8 cellular contexts compared by ENCODE assay signal in the genomic region with DNA sequence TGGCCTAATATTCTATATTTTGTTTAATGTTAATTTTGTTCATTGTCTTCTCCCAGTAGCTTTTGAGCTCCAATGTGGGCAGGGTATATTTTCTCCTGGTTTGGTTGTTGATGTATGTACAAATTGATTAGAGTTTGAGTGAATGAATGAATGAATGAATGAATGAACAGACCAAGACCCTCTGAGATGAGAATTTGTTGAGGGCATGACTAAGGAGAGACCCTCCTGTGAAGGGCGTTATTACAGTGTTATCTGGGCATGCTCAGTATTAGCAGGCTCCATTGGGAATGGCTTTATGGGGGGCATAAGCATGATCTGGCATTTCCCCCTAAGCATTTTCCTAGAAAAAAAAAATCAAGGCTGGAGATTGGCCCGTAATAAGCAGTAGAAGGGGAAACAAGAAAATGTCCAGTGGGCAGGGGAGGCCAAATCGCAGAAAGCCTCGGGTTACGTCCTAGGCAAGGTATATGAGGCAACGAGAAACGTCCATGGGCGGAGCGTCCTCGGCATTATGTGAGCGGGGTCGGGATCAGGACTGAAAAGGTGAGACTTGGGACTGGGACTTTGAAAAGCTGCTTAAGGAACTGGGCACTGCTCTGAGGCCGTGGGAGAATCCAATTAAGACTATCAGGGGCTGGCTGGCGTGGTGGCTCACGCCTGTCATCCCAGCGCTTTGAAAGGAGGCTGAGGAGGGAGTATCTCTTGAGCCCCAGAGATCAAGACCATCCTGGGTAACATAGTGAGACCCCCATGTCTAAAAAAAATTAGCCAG. TPM values are rescaled to one million over a fixed set of nuclear protein-coding genes. Genes with fewer than 3 reads are reported as not detected.
DNase-seq lines count a peak whose midpoint lies in the region; ATAC-seq and TF ChIP-seq lines count a peak whose summit lies in the region.

No MANE protein-coding gene starts in this region.

- peak overlapping the region; percentile 81 for H3K4me3 ChIP-seq in A673 (ENCODE audit: low read depth, low read length, poor library complexity, severe bottlenecking)
- H3K4me3 ChIP-seq in HUES6 (ENCODE audit: low read depth, low read length): peak overlapping the region; percentile 54
- peak overlapping the region; percentile 60 for H3K4me3 ChIP-seq in mesodermal cell (ENCODE audit: extremely low read depth, insufficient read depth, low read length, poor library complexity, severe bottlenecking)

- H3K36me3 Mint-ChIP-seq in activated naive CD8-positive, alpha-beta T cell treated with anti-CD3 and anti-CD28 coated beads, Interleukin-2, amount 10 ng/mL, durations not matched to agents 7 days and 5 days: peaks cover 1% of the 10 kb centered on the region

- no TSS peak for BruUV-seq in A673 (replicated peaks; lab: Mats Ljungman, UMichigan)

- TF ChIP-seq CTCF in A673 (conservative IDR thresholded peaks at IDR 0.05; ENCODE audit: low read depth, low read length): no peak

- CTCF ChIA-PET in A673 (lab: Charles Lee): no interaction called here

- peaks cover 22% of the 10 kb centered on the region for H3K4me1 Mint-ChIP-seq in activated naive CD8-positive, alpha-beta T cell treated with anti-CD3 and anti-CD28 coated beads, Interleukin-2, amount 10 ng/mL, durations not matched to agents 7 days and 5 days

- WGBS in mesodermal cell (ENCODE audit: insufficient coverage in 2 of 2), 2 experiments: 56 to 63% methylated on average over 15 to 16 of the region's 16 CpGs

- no peak for ATAC-seq in activated naive CD8-positive, alpha-beta T cell treated with anti-CD3 and anti-CD28 coated beads, Interleukin-2, amount 10 ng/mL, durations not matched to agents 7 days and 5 days (ENCODE audit: low read depth)
- no peak for ATAC-seq in GM21717 (IDR thresholded peaks at IDR 0.05; ENCODE audit: unreplicated experiment)

- DNase-seq in A673 (ENCODE audit: low spot score) (no peak), cerebellum (ENCODE audit: low spot score) (no peak), activated gamma-delta T cell treated with Interleukin-2 at 50 U/mL for 16 hours (no peak), T1000 (lab: John Stamatoyannopoulos, UW) (no peak)
- no peak for DNase-seq in activated naive CD8-positive, alpha-beta T cell treated with anti-CD3 and anti-CD28 coated beads, Interleukin-2, amount 10 ng/mL, durations not matched to agents 7 days and 5 days

- H3K27ac Mint-ChIP-seq in activated naive CD8-positive, alpha-beta T cell treated with anti-CD3 and anti-CD28 coated beads, Interleukin-2, amount 10 ng/mL, durations not matched to agents 7 days and 5 days: no peak overlapping the region

- peak overlapping the region; percentile 74 for H3K4me3 Mint-ChIP-seq in activated naive CD8-positive, alpha-beta T cell treated with anti-CD3 and anti-CD28 coated beads, Interleukin-2, amount 10 ng/mL, durations not matched to agents 7 days and 5 days

- H3K27ac ChIP-seq in A673 (ENCODE audit: low read depth, low read length, poor library complexity, severe bottlenecking) (no peak overlapping the region), HUES6 (ENCODE audit: low read depth, low read length) (no peak overlapping the region), mesodermal cell (ENCODE audit: low read depth, low read length, severe bottlenecking) (no peak overlapping the region)

- POLR2A ChIA-PET in A673 (lab: Charles Lee; ENCODE audit: low non-redundant PET): no interaction called here
- POLR2A ChIA-PET in activated naive CD8-positive, alpha-beta T cell treated with anti-CD3 and anti-CD28 coated beads, Interleukin-2, amount 10 ng/mL, durations not matched to agents 7 days and 5 days (lab: Charles Lee): interaction anchor here (0.7 to 1.2 kb wide), 4 partner anchors 12 to 502 kb away, joined by 3 to 4 read pairs (median 4); no protein-coding TSS in a partner anchor

- H3K9ac ChIP-seq in HUES6 (ENCODE audit: low read length): no peak overlapping the region

- no peaks in the 10 kb centered on the region for H3K27me3 Mint-ChIP-seq in activated naive CD8-positive, alpha-beta T cell treated with anti-CD3 and anti-CD28 coated beads, Interleukin-2, amount 10 ng/mL, durations not matched to agents 7 days and 5 days

- no peaks in the 10 kb centered on the region for H3K9me3 Mint-ChIP-seq in activated naive CD8-positive, alpha-beta T cell treated with anti-CD3 and anti-CD28 coated beads, Interleukin-2, amount 10 ng/mL, durations not matched to agents 7 days and 5 days

- H3K4me1 ChIP-seq in A673 (ENCODE audit: insufficient read depth, low read length, poor library complexity, severe bottlenecking): peaks cover 13% of the 10 kb centered on the region
- peaks cover 28% of the 10 kb centered on the region for H3K4me1 ChIP-seq in HUES6 (ENCODE audit: control insufficient read depth, insufficient read depth, low read length)
- peaks cover 20% of the 10 kb centered on the region for H3K4me1 ChIP-seq in mesodermal cell (ENCODE audit: control insufficient read depth, insufficient read depth, low read length, poor library complexity, severe bottlenecking)

- intact Hi-C loops in A673 (cut with micrococcal nuclease; ENCODE audit: unreplicated experiment): no loop called here

- H3K36me3 ChIP-seq in A673 (ENCODE audit: insufficient read depth, low read length, poor library complexity, severe bottlenecking) (peaks cover 16% of the 10 kb centered on the region), HUES6 (ENCODE audit: control insufficient read depth, insufficient read depth, low read length) (no peaks in the 10 kb centered on the region), mesodermal cell (ENCODE audit: control insufficient read depth, insufficient read depth, low read length) (peaks cover 7% of the 10 kb centered on the region)

- no peaks in the 10 kb centered on the region for H3K9me3 ChIP-seq in A673 (ENCODE audit: low read depth, low read length, poor library complexity, severe bottlenecking)
- no peaks in the 10 kb centered on the region for H3K9me3 ChIP-seq in HUES6 (ENCODE audit: control insufficient read depth, insufficient read depth, low read depth, low read length)
- H3K9me3 ChIP-seq in mesodermal cell (ENCODE audit: control insufficient read depth, low read length): no peaks in the 10 kb centered on the region

- no peaks in the 10 kb centered on the region for H3K27me3 ChIP-seq in A673 (replicated peaks; ENCODE audit: insufficient read depth, low read depth, low read length, poor library complexity)
- H3K27me3 ChIP-seq in HUES6 (ENCODE audit: control insufficient read depth, insufficient read depth, low read length): peaks cover 21% of the 10 kb centered on the region

RNA-seq across cellular contexts. Expression of a gene that starts 0.9 kb away (rescaled TPM):
- total RNA-seq in A673 (2021) (39.6 and 49.6 TPM in 2 replicates), cerebellum (55.6 TPM)
- 10 to 100 TPM; 64.4 to 76.5 TPM for total RNA-seq in activated naive CD8-positive, alpha-beta T cell treated with anti-CD3 and anti-CD28 coated beads, Interleukin-2, amount 10 ng/mL, durations not matched to agents 7 days and 5 days
- 16.8 TPM for polyA plus RNA-seq in mesodermal cell (2013, experiment 1 of 2)
- 19.9 TPM for polyA plus RNA-seq in mesodermal cell (2013, experiment 2 of 2)

RNA-seq across cellular contexts. Expression of a gene that starts 16.5 kb away (rescaled TPM):
- total RNA-seq in A673 (2021): 38.4 and 44.8 TPM in 2 replicates
- 10 to 100 TPM; 53.0 to 59.9 TPM for total RNA-seq in activated naive CD8-positive, alpha-beta T cell treated with anti-CD3 and anti-CD28 coated beads, Interleukin-2, amount 10 ng/mL, durations not matched to agents 7 days and 5 days
- polyA plus RNA-seq in mesodermal cell (2013, experiment 1 of 2): 27.4 TPM
- polyA plus RNA-seq in mesodermal cell (2013, experiment 2 of 2): 27.4 TPM
- total RNA-seq in cerebellum: 6.4 TPM

RNA-seq across cellular contexts. Expression of a gene that starts 17.6 kb away (rescaled TPM):
- total RNA-seq in A673 (2021) (0.50 TPM in 1 of 2 replicates, not detected in the other), cerebellum (not detected)
- under 1 TPM in 1 of 2 experiments, not detected in 1; 0.36 TPM for total RNA-seq in activated naive CD8-positive, alpha-beta T cell treated with anti-CD3 and anti-CD28 coated beads, Interleukin-2, amount 10 ng/mL, durations not matched to agents 7 days and 5 days
- 0.77 TPM for polyA plus RNA-seq in mesodermal cell (2013, experiment 1 of 2)
- 1.3 TPM for polyA plus RNA-seq in mesodermal cell (2013, experiment 2 of 2)

RNA-seq across cellular contexts. Expression of a gene that starts 26.1 kb away (rescaled TPM):
- total RNA-seq in A673 (2021) (11.3 and 13.2 TPM in 2 replicates), cerebellum (11.1 TPM)
- 10 to 100 TPM; 18.3 to 22.4 TPM for total RNA-seq in activated naive CD8-positive, alpha-beta T cell treated with anti-CD3 and anti-CD28 coated beads, Interleukin-2, amount 10 ng/mL, durations not matched to agents 7 days and 5 days
- 8.1 TPM for polyA plus RNA-seq in mesodermal cell (2013, experiment 1 of 2)
- polyA plus RNA-seq in mesodermal cell (2013, experiment 2 of 2): 10.2 TPM

RNA-seq across cellular contexts. Expression of a gene that starts 29.0 kb away (rescaled TPM):
- total RNA-seq in A673 (2021): 58.8 and 67.7 TPM in 2 replicates
- total RNA-seq in activated naive CD8-positive, alpha-beta T cell treated with anti-CD3 and anti-CD28 coated beads, Interleukin-2, amount 10 ng/mL, durations not matched to agents 7 days and 5 days: 10 to 100 TPM; 35.7 to 36.3 TPM
- polyA plus RNA-seq in mesodermal cell (2013, experiment 1 of 2): 79.4 TPM
- 70.8 TPM for polyA plus RNA-seq in mesodermal cell (2013, experiment 2 of 2)
- total RNA-seq in cerebellum: 11.3 TPM
